In genomic region chr9:116895956-116896355, GRCh38 we compare ENCODE assay signal across 19 cellular contexts.
A peak's percentile ranks its signal among the peaks of the same experiment; 100 is the strongest.
DNase-seq lines count a peak whose midpoint lies in the region; ATAC-seq and TF ChIP-seq lines count a peak whose summit lies in the region.
"Had no signal": no experiment of that assay in that cellular context is flagged by ENCODE, and none has a peak within 500 bp of the region (broad histone marks: within the 10 kb centered on the region; RNA-seq: fewer than 3 reads in every experiment).

No MANE protein-coding gene starts in this region.

- no peak overlapping the region for H3K27ac Mint-ChIP-seq in type B pancreatic cell
- H3K27ac Mint-ChIP-seq: CD4-positive, alpha-beta memory T cell; GM23338 had no signal

- no peaks in the 10 kb centered on the region for H3K27me3 ChIP-seq in PC-3 (ENCODE audit: low read length)

- peaks cover 31% of the 10 kb centered on the region for H3K27me3 Mint-ChIP-seq in type B pancreatic cell
- H3K27me3 Mint-ChIP-seq: CD4-positive, alpha-beta memory T cell had no signal

- H2AFZ ChIP-seq in PC-3 (ENCODE audit: low read length) = no peak overlapping the region
- H2AFZ ChIP-seq: GM23338 had no signal

- POLR2A ChIA-PET in PC-3 (lab: Charles Lee; ENCODE audit: unreplicated experiment) = no interaction called here

- no peaks in the 10 kb centered on the region for H3K36me3 ChIP-seq in PC-3 (ENCODE audit: low read depth, low read length)

- H3K9me3 ChIP-seq in PC-3 (ENCODE audit: low read length) = no peaks in the 10 kb centered on the region

- H3K4me3 Mint-ChIP-seq in type B pancreatic cell = no peak overlapping the region
- H3K4me3 Mint-ChIP-seq: CD4-positive, alpha-beta memory T cell; GM23338; H9 had no signal

- intact Hi-C loops in PC-3 (cut with micrococcal nuclease) = no loop called here

- H3K36me3 Mint-ChIP-seq in type B pancreatic cell = no peaks in the 10 kb centered on the region
- H3K36me3 Mint-ChIP-seq: CD4-positive, alpha-beta memory T cell had no signal

- H3K4me3 ChIP-seq in PC-3 (ENCODE audit: low read length) (no peak overlapping the region), epithelial cell of esophagus (ENCODE audit: low read length) (no peak overlapping the region)
- H3K4me3 ChIP-seq: GM12878, GM23338 had no signal

- ATAC-seq in PC-3 = no peak
- ATAC-seq: GM12878, GM23338, HCT116 had no signal

- no peak for TF ChIP-seq CTCF in PC-3 (conservative IDR thresholded peaks at IDR 0.05; ENCODE audit: low read depth, low read length)
- TF ChIP-seq CTCF in epithelial cell of esophagus (IDR thresholded peaks at IDR 0.05; ENCODE audit: insufficient read depth, low read depth, low read length, missing control alignments) = no peak
- TF ChIP-seq CTCF in type B pancreatic cell (conservative IDR thresholded peaks at IDR 0.05) = no peak

- BruUV-seq in PC-3 (replicated peaks; lab: Mats Ljungman, UMichigan) = no TSS peak

- no peak overlapping the region for H3K4me2 ChIP-seq in PC-3 (ENCODE audit: low read length)
- H3K4me2 ChIP-seq: GM23338 had no signal

- H3K4me1 Mint-ChIP-seq in type B pancreatic cell (ENCODE audit: unreplicated experiment) = no peaks in the 10 kb centered on the region
- H3K4me1 Mint-ChIP-seq: CD4-positive, alpha-beta memory T cell had no signal

- H3K9me3 Mint-ChIP-seq in type B pancreatic cell = peaks cover 7% of the 10 kb centered on the region

- DNase-seq in M059J (ENCODE audit: low read depth) = peak; percentile 29
- peak; percentile 68 for DNase-seq in PC-3
- peak; percentile 59 for DNase-seq in epithelial cell of esophagus (ENCODE audit: low read depth)
- DNase-seq in kidney tubule cell (ENCODE audit: low spot score) = peak; percentile 48
- no peak for DNase-seq in type B pancreatic cell (ENCODE audit: extremely low spot score, unreplicated experiment)
- no peak for DNase-seq in NCI-H1436 treated with DMSO at 0.1 percent for 48 hours (lab: John Stamatoyannopoulos, UW)
- DNase-seq in activated effector memory CD4-positive, alpha-beta T cell treated with Interleukin-2 at 50 U/mL for 16 hours = no peak
- no peak for DNase-seq in HT-29 (ENCODE audit: low spot score)
- DNase-seq: C1 segment of cervical spinal cord; Calu3; CD4-positive, alpha-beta memory T cell; COR-L47; DMS53; DND-41; GDM1; H9 had no signal

- H3F3A ChIP-seq in PC-3 (ENCODE audit: low read length, unreplicated experiment) = no peaks in the 10 kb centered on the region

- peaks cover 5% of the 10 kb centered on the region; the same call in 1 of the 2 replicates for H3K4me1 ChIP-seq in PC-3 (ENCODE audit: insufficient read depth, low read length)

- no peaks in the 10 kb centered on the region for H3K9me2 ChIP-seq in PC-3 (replicated peaks; ENCODE audit: low read length)

- no peaks in the 10 kb centered on the region for H3K79me2 ChIP-seq in PC-3 (ENCODE audit: low read length)

- CTCF ChIA-PET in PC-3 (lab: Charles Lee) = no interaction called here

- H3K27ac ChIP-seq in PC-3 (ENCODE audit: low read length) = peak overlapping the region; percentile 61

- no peaks in the 10 kb centered on the region for H4K20me1 ChIP-seq in PC-3 (ENCODE audit: low read length)

- H3K9ac ChIP-seq in PC-3 (ENCODE audit: low read length) = no peak overlapping the region

Comparison
In these comparisons a context has a peak if more than half of its experiments do, and no peak if none do; other contexts are left out.
1. DNase-seq: peak in M059J (single experiment), PC-3 (single experiment), epithelial cell of esophagus (single experiment) and kidney tubule cell (single experiment); none in type B pancreatic cell (single experiment), NCI-H1436 treated with DMSO at 0.1 percent for 48 hours (single experiment), activated effector memory CD4-positive, alpha-beta T cell treated with Interleukin-2 at 50 U/mL for 16 hours (single experiment) and HT-29 (single experiment).